8 cellular contexts compared by ENCODE assay signal in the genomic region with DNA sequence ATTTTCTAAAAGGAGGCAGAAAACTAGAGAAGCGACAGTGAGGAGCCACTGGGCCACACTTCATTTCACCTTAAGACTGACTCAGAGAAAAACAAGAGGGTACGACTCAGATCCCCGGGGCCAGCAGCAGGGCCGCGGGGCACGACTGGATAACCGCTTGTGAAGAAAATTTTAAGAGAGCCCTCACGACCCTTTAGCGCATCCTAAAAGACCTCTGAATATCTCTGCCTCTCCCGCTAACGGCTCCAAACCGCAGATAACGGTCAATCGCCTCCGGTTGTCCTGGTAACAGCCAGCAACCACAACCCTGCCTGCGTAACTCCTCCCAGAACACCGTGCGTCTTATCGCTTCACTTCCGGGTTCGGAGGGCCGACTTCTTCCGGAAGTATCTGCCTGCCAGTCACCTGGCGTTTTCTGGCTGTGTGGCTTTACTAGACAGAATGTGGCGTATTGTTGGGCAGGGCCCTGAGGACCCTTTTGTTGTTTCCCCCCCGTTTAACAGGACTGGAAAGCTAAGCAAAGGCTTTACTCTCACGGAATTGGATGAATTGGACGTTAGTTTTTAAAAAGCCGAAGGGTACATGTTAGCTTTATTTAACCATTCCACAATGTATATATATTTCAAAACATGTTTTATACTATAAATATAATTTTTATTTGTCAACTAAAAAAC. TPM values are rescaled to one million over a fixed set of nuclear protein-coding genes. Genes with fewer than 3 reads are reported as not detected.
A peak's percentile ranks its signal among the peaks of the same experiment; 100 is the strongest.
DNase-seq lines count a peak whose midpoint lies in the region; ATAC-seq and TF ChIP-seq lines count a peak whose summit lies in the region.

No MANE protein-coding gene starts in this region.

- H3K36me3 ChIP-seq in SU-DHL-6 (ENCODE audit: low read length) (no peaks in the 10 kb centered on the region), heart left ventricle (peaks cover 0 to 14% (median 0%) of the 10 kb centered on the region in 9 donors)

- no peaks in the 10 kb centered on the region for H3K9me3 Mint-ChIP-seq in activated naive CD8-positive, alpha-beta T cell treated with anti-CD3 and anti-CD28 coated beads, Interleukin-2, amount 50 U/mL, for 24 hours
- no peaks in the 10 kb centered on the region for H3K9me3 Mint-ChIP-seq in type B pancreatic cell

- 2 to 4% (median 3%) methylated on average over 29 of the region's 29 CpGs for WGBS in heart left ventricle, 4 donors

- peak overlapping the region; percentile 56 for H3K9ac ChIP-seq in SU-DHL-6 (ENCODE audit: low read length)

- H3K27me3 ChIP-seq in SU-DHL-6 (ENCODE audit: low read length), result no peaks in the 10 kb centered on the region
- no peaks in the 10 kb centered on the region for H3K27me3 ChIP-seq in heart left ventricle

- ATAC-seq in HG02763 (IDR thresholded peaks at IDR 0.05; ENCODE audit: unreplicated experiment), result peak; percentile 99
- peak; percentile 98 for ATAC-seq in activated naive CD8-positive, alpha-beta T cell treated with anti-CD3 and anti-CD28 coated beads, Interleukin-2, amount 50 U/mL, for 24 hours
- ATAC-seq in heart left ventricle, result peak; percentile 93 to 98 (median 96)

- H3K4me2 ChIP-seq in SU-DHL-6 (ENCODE audit: low read depth, low read length, poor library complexity, severe bottlenecking), result peak overlapping the region; percentile 74

- peaks cover 39% of the 10 kb centered on the region for H3K4me1 Mint-ChIP-seq in activated naive CD8-positive, alpha-beta T cell treated with anti-CD3 and anti-CD28 coated beads, Interleukin-2, amount 50 U/mL, for 24 hours
- peaks cover 14% of the 10 kb centered on the region for H3K4me1 Mint-ChIP-seq in type B pancreatic cell (ENCODE audit: unreplicated experiment)

- no peaks in the 10 kb centered on the region for H3K9me2 ChIP-seq in SU-DHL-6 (replicated peaks; ENCODE audit: insufficient read depth, low read length)

- H2AFZ ChIP-seq in SU-DHL-6 (ENCODE audit: low read depth, low read length, severe bottlenecking), result peak overlapping the region; percentile 37

- H3K9me3 ChIP-seq in SU-DHL-6 (ENCODE audit: insufficient read depth, low read length), result no peaks in the 10 kb centered on the region
- no peaks in the 10 kb centered on the region for H3K9me3 ChIP-seq in heart left ventricle

- H3K27ac ChIP-seq in SU-DHL-6 (ENCODE audit: low read depth, low read length) (peak overlapping the region; percentile 48), heart left ventricle (peak overlapping the region; percentile 7 to 83 (median 75))

- peaks cover 5% of the 10 kb centered on the region for H3K36me3 Mint-ChIP-seq in activated naive CD8-positive, alpha-beta T cell treated with anti-CD3 and anti-CD28 coated beads, Interleukin-2, amount 50 U/mL, for 24 hours (ENCODE audit: low read depth)
- H3K36me3 Mint-ChIP-seq in type B pancreatic cell, result no peaks in the 10 kb centered on the region

- H3K79me2 ChIP-seq in SU-DHL-6 (ENCODE audit: insufficient read depth, low read length), result no peaks in the 10 kb centered on the region

- TF ChIP-seq POLR2A in heart left ventricle (IDR thresholded peaks at IDR 0.05), result peak in 1 of 2 donors; percentile 46

- DNase-seq in NCI-H1417 (lab: John Stamatoyannopoulos, UW) (peak; percentile 92 to 98 (median 97)), heart left ventricle (peak; percentile 90 to 94 (median 91)), pons (ENCODE audit: low spot score) (peak; percentile 94), type B pancreatic cell (ENCODE audit: extremely low spot score, unreplicated experiment) (peak; percentile 84)
- DNase-seq in activated naive CD8-positive, alpha-beta T cell treated with anti-CD3 and anti-CD28 coated beads, Interleukin-2, amount 50 U/mL, for 24 hours, result peak; percentile 87

- peaks cover 7% of the 10 kb centered on the region; the same call in 1 of the 2 replicates for H3F3A ChIP-seq in SU-DHL-6 (ENCODE audit: insufficient read depth)

- H3K4me3 Mint-ChIP-seq in activated naive CD8-positive, alpha-beta T cell treated with anti-CD3 and anti-CD28 coated beads, Interleukin-2, amount 50 U/mL, for 24 hours, result peak overlapping the region; percentile 97
- peak overlapping the region; percentile 97 for H3K4me3 Mint-ChIP-seq in type B pancreatic cell

- peak overlapping the region; percentile 58 for H3K4me3 ChIP-seq in GM12875 (ENCODE audit: low read depth, low read length)
- peak overlapping the region; percentile 71 for H3K4me3 ChIP-seq in SU-DHL-6 (ENCODE audit: insufficient read depth, low read length, poor library complexity, severe bottlenecking)
- peak overlapping the region; percentile 33 to 84 (median 72) for H3K4me3 ChIP-seq in heart left ventricle

- intact Hi-C loops in heart left ventricle (cut with DNase I), result no loop called here

- peak overlapping the region; percentile 99 for H3K27ac Mint-ChIP-seq in activated naive CD8-positive, alpha-beta T cell treated with anti-CD3 and anti-CD28 coated beads, Interleukin-2, amount 50 U/mL, for 24 hours
- H3K27ac Mint-ChIP-seq in type B pancreatic cell, result peak overlapping the region; percentile 89

- no peaks in the 10 kb centered on the region for H4K20me1 ChIP-seq in SU-DHL-6 (ENCODE audit: low read depth, low read length)

- TF ChIP-seq CTCF in GM12875 (IDR thresholded peaks at IDR 0.05; ENCODE audit: borderline replicate concordance, insufficient read depth, low read depth, low read length) (no peak), SU-DHL-6 (IDR thresholded peaks at IDR 0.05; ENCODE audit: insufficient read depth, low read length, poor library complexity, severe bottlenecking) (no peak), heart left ventricle (IDR thresholded peaks at IDR 0.05) (no peak), type B pancreatic cell (conservative IDR thresholded peaks at IDR 0.05) (no peak)

- H3K27me3 Mint-ChIP-seq in activated naive CD8-positive, alpha-beta T cell treated with anti-CD3 and anti-CD28 coated beads, Interleukin-2, amount 50 U/mL, for 24 hours, result no peaks in the 10 kb centered on the region
- H3K27me3 Mint-ChIP-seq in type B pancreatic cell, result peaks cover 15% of the 10 kb centered on the region

- H3K4me1 ChIP-seq in heart left ventricle, result peaks cover 0 to 32% (median 16%) of the 10 kb centered on the region in 12 donors

RNA-seq across cellular contexts. Expression of a gene that starts 5.4 kb away (rescaled TPM):
- 1 to 10 TPM; 1.8 to 7.4 (median 5.3) TPM for total RNA-seq in heart left ventricle
- 10 to 100 TPM in 1 of 2 donors, 1 to 10 TPM in 1; 8.1 to 10.4 TPM for polyA plus RNA-seq in heart left ventricle
- 5.2 and 9.7 TPM in 2 replicates for total RNA-seq in type B pancreatic cell (ENCODE audit: low replicate concordance)

Comparison
In these comparisons a context has a peak if more than half of its experiments do, and no peak if none do; other contexts are left out.
1. Peak in every context shown above with its lines: DNase-seq, ATAC-seq, H3K4me3 ChIP-seq and H3K27ac ChIP-seq.